In the genomic region with DNA sequence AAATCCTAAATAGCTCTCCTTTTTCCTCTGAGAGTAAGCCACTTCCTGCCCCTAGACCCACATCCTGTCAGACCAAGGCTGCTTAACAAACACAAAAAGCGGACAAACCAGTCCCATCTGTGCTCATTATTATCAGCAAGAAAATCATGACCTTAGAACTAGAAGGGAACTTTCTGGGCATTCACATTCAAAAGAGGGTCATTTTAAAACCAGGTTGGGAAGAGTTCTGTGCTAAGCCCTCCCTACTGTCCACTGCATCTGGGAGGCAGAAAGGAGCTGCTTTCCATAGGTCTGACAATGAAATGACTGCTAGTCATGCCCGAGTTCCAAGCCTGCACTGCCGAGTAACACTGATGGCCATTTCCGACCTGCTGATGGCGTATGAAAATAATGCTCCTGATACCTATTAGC, we compare ENCODE assay signal across 8 cellular contexts. TPM values are rescaled to one million over a fixed set of nuclear protein-coding genes. Genes with fewer than 3 reads are reported as not detected.
DNase-seq lines count a peak whose midpoint lies in the region; TF ChIP-seq lines count a peak whose summit lies in the region.

No MANE protein-coding gene starts in this region.

- no peak for TF ChIP-seq POLR2A in esophagus muscularis mucosa (IDR thresholded peaks at IDR 0.05; ENCODE audit: low read depth)

- H3K27me3 ChIP-seq in mucosa of stomach (ENCODE audit: control insufficient read depth, insufficient read depth, low read length) (no peaks in the 10 kb centered on the region), esophagus muscularis mucosa (no peaks in the 10 kb centered on the region)

- no TSS peak for BruUV-seq in MCF 10A (replicated peaks; lab: Mats Ljungman, UMichigan)

- H3K36me3 Mint-ChIP-seq in activated T-cell treated with anti-CD3 and anti-CD28 coated beads, Interleukin-2, amount 50 U/mL, for 24 hours (ENCODE audit: low read depth): peaks cover 90% of the 10 kb centered on the region
- H3K36me3 Mint-ChIP-seq in MCF 10A (ENCODE audit: insufficient read depth, unreplicated experiment): peaks cover 51% of the 10 kb centered on the region

- intact Hi-C loops in MCF 10A (cut with micrococcal nuclease) (no loop called here), esophagus muscularis mucosa (cut with DNase I) (no loop called here)

- H3K9me3 ChIP-seq in mucosa of stomach (ENCODE audit: control insufficient read depth, low read length): no peaks in the 10 kb centered on the region
- no peaks in the 10 kb centered on the region for H3K9me3 ChIP-seq in esophagus muscularis mucosa

- TF ChIP-seq CTCF in MCF 10A (IDR thresholded peaks at IDR 0.05; ENCODE audit: unreplicated experiment) (no peak), esophagus muscularis mucosa (IDR thresholded peaks at IDR 0.05) (no peak)

- 61% methylated on average over 5 of the region's 5 CpGs for WGBS in esophagus muscularis mucosa

- CTCF ChIA-PET in MCF 10A (lab: Yijun Ruan, JAX): interaction anchor here (0.5 to 0.6 kb wide), 3 partner anchors 123 to 805 kb away, joined by 3 read pairs; no protein-coding TSS in a partner anchor

- TF ChIP-seq EP300 in esophagus muscularis mucosa (IDR thresholded peaks at IDR 0.05): no peak

- no peaks in the 10 kb centered on the region for H3K27me3 Mint-ChIP-seq in activated T-cell treated with anti-CD3 and anti-CD28 coated beads, Interleukin-2, amount 50 U/mL, for 24 hours
- no peaks in the 10 kb centered on the region for H3K27me3 Mint-ChIP-seq in MCF 10A (ENCODE audit: insufficient read depth, unreplicated experiment)

- peak overlapping the region; percentile 75 for H3K27ac Mint-ChIP-seq in activated T-cell treated with anti-CD3 and anti-CD28 coated beads, Interleukin-2, amount 50 U/mL, for 24 hours
- H3K27ac Mint-ChIP-seq in MCF 10A (ENCODE audit: low read depth, unreplicated experiment): peak overlapping the region; percentile 82

- peaks cover 90% of the 10 kb centered on the region for H3K4me1 Mint-ChIP-seq in activated T-cell treated with anti-CD3 and anti-CD28 coated beads, Interleukin-2, amount 50 U/mL, for 24 hours (ENCODE audit: low read depth)
- H3K4me1 Mint-ChIP-seq in MCF 10A (ENCODE audit: insufficient read depth, unreplicated experiment): peaks cover 42% of the 10 kb centered on the region

- H3K36me3 ChIP-seq in mucosa of stomach (ENCODE audit: control insufficient read depth, insufficient read depth, low read length): no peaks in the 10 kb centered on the region
- H3K36me3 ChIP-seq in esophagus muscularis mucosa: peaks cover 0 to 16% (median 5%) of the 10 kb centered on the region in 4 donors

- peak overlapping the region; percentile 35 for H3K4me3 Mint-ChIP-seq in activated T-cell treated with anti-CD3 and anti-CD28 coated beads, Interleukin-2, amount 50 U/mL, for 24 hours
- no peak overlapping the region for H3K4me3 Mint-ChIP-seq in MCF 10A (ENCODE audit: unreplicated experiment)

- peak overlapping the region; percentile 1 for H3K9ac ChIP-seq in mucosa of stomach (ENCODE audit: low read length)

- H3K4me1 ChIP-seq in mucosa of stomach (ENCODE audit: control insufficient read depth, insufficient read depth, low read length): peaks cover 69% of the 10 kb centered on the region
- H3K4me1 ChIP-seq in esophagus muscularis mucosa: peaks cover 39 to 77% (median 68%) of the 10 kb centered on the region in 4 donors

- POLR2A ChIA-PET in MCF 10A (lab: Yijun Ruan, JAX): interaction anchor here (0.9 kb wide), 1 partner anchor 9 kb away, joined by 3 read pairs; no protein-coding TSS in a partner anchor

- H3K4me3 ChIP-seq in mucosa of stomach (ENCODE audit: low read length): no peak overlapping the region
- H3K4me3 ChIP-seq in esophagus muscularis mucosa: no peak overlapping the region

- H3K9me3 Mint-ChIP-seq in activated T-cell treated with anti-CD3 and anti-CD28 coated beads, Interleukin-2, amount 50 U/mL, for 24 hours: no peaks in the 10 kb centered on the region
- H3K9me3 Mint-ChIP-seq in MCF 10A (ENCODE audit: unreplicated experiment): no peaks in the 10 kb centered on the region

- peak overlapping the region in 1 of 4 donors; percentile 22 for H3K27ac ChIP-seq in esophagus muscularis mucosa (replicated peaks in 1 of 4)

- no peak for DNase-seq in activated T-cell treated with anti-CD3 and anti-CD28 coated beads, Interleukin-2, amount 50 U/mL, for 24 hours
- DNase-seq in activated T-cell treated with anti-CD3 and anti-CD28 coated beads, Interleukin-2, amount 50 U/mL, for 48 hours: no peak
- DNase-seq in H4 (ENCODE audit: low spot score) (peak; percentile 28), NCI-H2029 treated with DMSO at 0.1 percent for 48 hours (lab: John Stamatoyannopoulos, UW) (peak; percentile 69), MCF 10A (ENCODE audit: unreplicated experiment) (no peak), DMS114 treated with DMSO at 0.1 percent for 48 hours (lab: John Stamatoyannopoulos, UW; ENCODE audit: unreplicated experiment) (no peak), esophagus muscularis mucosa (ENCODE audit: extremely low spot score) (no peak)

RNA-seq across cellular contexts. Expression of a gene that starts 15.4 kb away (rescaled TPM):
- 29.3 and 31.8 TPM in 2 replicates for total RNA-seq in H4 (2014; rRNA removed; shearing (Covaris generic))
- total RNA-seq in MCF 10A (2022): 243 and 296 TPM in 2 replicates
- total RNA-seq in esophagus muscularis mucosa: 100 to 1,000 TPM; 205 to 226 (median 212) TPM

Comparison
In these comparisons a context has a peak if more than half of its experiments do, and no peak if none do; other contexts are left out.
1. DNase-seq: peak in H4 (single experiment) and NCI-H2029 treated with DMSO at 0.1 percent for 48 hours (single experiment); none in activated T-cell treated with anti-CD3 and anti-CD28 coated beads, Interleukin-2, amount 50 U/mL, for 24 hours (single experiment), activated T-cell treated with anti-CD3 and anti-CD28 coated beads, Interleukin-2, amount 50 U/mL, for 48 hours (0 of 2), MCF 10A (single experiment), DMS114 treated with DMSO at 0.1 percent for 48 hours (single experiment) and esophagus muscularis mucosa (single experiment).